In genomic region chr11:132424433-132424832, GRCh38 we compare ENCODE assay signal across 19 cellular contexts.
DNase-seq lines count a peak whose midpoint lies in the region; ATAC-seq, FAIRE-seq and TF ChIP-seq lines count a peak whose summit lies in the region.
"Had no signal": no experiment of that assay in that cellular context is flagged by ENCODE, and none has a peak within 500 bp of the region (broad histone marks: within the 10 kb centered on the region; RNA-seq: fewer than 3 reads in every experiment).

No MANE protein-coding gene starts in this region.

- H3K27ac Mint-ChIP-seq in neural progenitor cell, result no peak overlapping the region
- H3K27ac Mint-ChIP-seq: CD8-positive, alpha-beta T cell; GM23338; HFFc6 had no signal

- no peaks in the 10 kb centered on the region for H4K20me1 ChIP-seq in neural progenitor cell (ENCODE audit: low read depth)

- H3K4me3 ChIP-seq in neural progenitor cell, result no peak overlapping the region
- H3K4me3 ChIP-seq: A549, GM23338 had no signal

- no peaks in the 10 kb centered on the region for H3K36me3 Mint-ChIP-seq in neural progenitor cell
- H3K36me3 Mint-ChIP-seq: CD8-positive, alpha-beta T cell had no signal

- H3K4me1 ChIP-seq in neural progenitor cell, result no peaks in the 10 kb centered on the region
- no peaks in the 10 kb centered on the region for H3K4me1 ChIP-seq in foreskin keratinocyte
- H3K4me1 ChIP-seq: A549 had no signal

- ATAC-seq in foreskin keratinocyte, result no peak
- ATAC-seq: A549; CD8-positive, alpha-beta T cell; GM23338; HCT116 had no signal

- no peaks in the 10 kb centered on the region for H3K27me3 ChIP-seq in neural progenitor cell
- no peaks in the 10 kb centered on the region for H3K27me3 ChIP-seq in foreskin keratinocyte

- H3K27ac ChIP-seq in neural progenitor cell (no peak overlapping the region), foreskin keratinocyte (no peak overlapping the region)
- H3K27ac ChIP-seq: 22Rv1, A549, HL-60 had no signal

- peaks cover 7% of the 10 kb centered on the region for H3K27me3 Mint-ChIP-seq in neural progenitor cell (ENCODE audit: insufficient read depth, low read depth)

- no peaks in the 10 kb centered on the region for H3K9me3 Mint-ChIP-seq in neural progenitor cell
- H3K9me3 Mint-ChIP-seq: CD8-positive, alpha-beta T cell; GM23338; HFFc6 had no signal

- no peak overlapping the region for H3K4me3 Mint-ChIP-seq in neural progenitor cell
- H3K4me3 Mint-ChIP-seq: CD8-positive, alpha-beta T cell; GM23338; HFFc6 had no signal

- H3K9me3 ChIP-seq in neural progenitor cell (ENCODE audit: low read depth), result no peaks in the 10 kb centered on the region
- H3K9me3 ChIP-seq: A549 had no signal

- H3K4me2 ChIP-seq in neural progenitor cell, result no peak overlapping the region
- H3K4me2 ChIP-seq: A549, GM23338 had no signal

- peak; percentile 43 for DNase-seq in NCI-H510A treated with DMSO at 0.1 percent for 48 hours (lab: John Stamatoyannopoulos, UW)
- no peak for DNase-seq in NCI-H510A (lab: John Stamatoyannopoulos, UW)
- peak; percentile 82 for DNase-seq in RPMI8226
- no peak for DNase-seq in neural progenitor cell (ENCODE audit: low spot score)
- no peak for DNase-seq in NCI-H2029 (lab: John Stamatoyannopoulos, UW)
- no peak for DNase-seq in foreskin keratinocyte
- DNase-seq: AML-193; Calu3; CD8-positive, alpha-beta T cell; DMS79 treated with DMSO at 0.1 percent for 48 hours; GF-D8; H7; HFFc6 had no signal

- no peak overlapping the region for H2AFZ ChIP-seq in neural progenitor cell (replicated peaks)
- H2AFZ ChIP-seq: GM23338 had no signal

- no peaks in the 10 kb centered on the region for H3K79me2 ChIP-seq in neural progenitor cell (ENCODE audit: low read depth)

- peak; percentile 65 for FAIRE-seq in islet of Langerhans (lab: Jason Lieb, UNC)
- FAIRE-seq: A549 had no signal

- TF ChIP-seq CTCF in neural progenitor cell (IDR thresholded peaks at IDR 0.05), result no peak
- TF ChIP-seq CTCF in foreskin keratinocyte (conservative IDR thresholded peaks at IDR 0.05), result no peak

- no peaks in the 10 kb centered on the region for H3K36me3 ChIP-seq in neural progenitor cell

- no peak overlapping the region for H3K9ac ChIP-seq in neural progenitor cell

- H3F3A ChIP-seq in neural progenitor cell (ENCODE audit: low read depth), result no peaks in the 10 kb centered on the region

- H3K4me1 Mint-ChIP-seq in neural progenitor cell, result peaks cover 11% of the 10 kb centered on the region

Comparison
In these comparisons a context has a peak if more than half of its experiments do, and no peak if none do; other contexts are left out.
1. DNase-seq: peak in NCI-H510A treated with DMSO at 0.1 percent for 48 hours (single experiment) and RPMI8226 (single experiment); none in NCI-H510A (single experiment), neural progenitor cell (single experiment), NCI-H2029 (single experiment) and foreskin keratinocyte (0 of 2).